ENCODE assay signal across 18 cellular contexts in genomic region chr4:54543088-54543795, GRCh38.
DNase-seq lines count a peak whose midpoint lies in the region; ATAC-seq and TF ChIP-seq lines count a peak whose summit lies in the region.
"Had no signal": no experiment of that assay in that cellular context is flagged by ENCODE, and none has a peak within 500 bp of the region (broad histone marks: within the 10 kb centered on the region; RNA-seq: fewer than 3 reads in every experiment).

No MANE protein-coding gene starts in this region.

- H3K9me3 ChIP-seq in vagina, result no peaks in the 10 kb centered on the region
- H3K9me3 ChIP-seq: adrenal gland, colonic mucosa had no signal

- peaks cover 24% of the 10 kb centered on the region for H3K4me1 ChIP-seq in vagina
- H3K4me1 ChIP-seq: colonic mucosa had no signal

- no peaks in the 10 kb centered on the region for H3K36me3 ChIP-seq in vagina
- H3K36me3 ChIP-seq: adrenal gland, colonic mucosa had no signal

- POLR2A ChIA-PET in AG04449 (lab: Yijun Ruan, JAX), result interaction anchor here (0.6 to 2.9 kb wide), 4 partner anchors 44 to 249 kb away, joined by 3 to 12 read pairs (median 4); no protein-coding TSS in a partner anchor
- POLR2A ChIA-PET in activated CD4-positive, alpha-beta memory T cell treated with anti-CD3 and anti-CD28 coated beads, Interleukin-2, amount 10 ng/mL, durations not matched to agents 7 days and 5 days (lab: Charles Lee), result interaction anchor here (1.5 kb wide), 1 partner anchor 16 kb away, joined by 3 read pairs; no protein-coding TSS in a partner anchor

- no peak for ATAC-seq in HG02970 (IDR thresholded peaks at IDR 0.05; ENCODE audit: low FRiP score, unreplicated experiment)
- ATAC-seq: naive thymus-derived CD8-positive, alpha-beta T cell had no signal

- DNase-seq in AG04449 (ENCODE audit: low read depth, low spot score) (peak; percentile 96), HFFc6 (peak; percentile 96), astrocyte of the hippocampus (ENCODE audit: low read depth, low spot score) (peak; percentile 83), iris pigment epithelial cell (ENCODE audit: low read depth) (peak; percentile 67), vagina (ENCODE audit: extremely low spot score in 2 of 2) (no peak), RPMI8226 (no peak)
- DNase-seq in activated CD4-positive, alpha-beta memory T cell treated with anti-CD3 and anti-CD28 coated beads, Interleukin-2, amount 10 ng/mL, durations not matched to agents 7 days and 5 days, result no peak
- DNase-seq: ACHN; activated CD4-positive, alpha-beta T cell treated with anti-CD3 and anti-CD28 coated beads, Interleukin-2, amount 50 U/mL, for 1 hour; activated T-cell treated with anti-CD3 and anti-CD28 coated beads, Interleukin-2, amount 50 U/mL, for 24 hours; adrenal gland; colonic mucosa; GF-D8; naive thymus-derived CD8-positive, alpha-beta T cell; Right ventricle myocardium superior; substantia nigra had no signal

- H3K27me3 ChIP-seq in vagina, result no peaks in the 10 kb centered on the region
- H3K27me3 ChIP-seq: adrenal gland, colonic mucosa had no signal

- CTCF ChIA-PET in AG04449 (lab: Yijun Ruan, JAX), result interaction anchor here (1.5 kb wide), 1 partner anchor 417 kb away, joined by 7 read pairs; no protein-coding TSS in a partner anchor
- CTCF ChIA-PET in activated CD4-positive, alpha-beta memory T cell treated with anti-CD3 and anti-CD28 coated beads, Interleukin-2, amount 10 ng/mL, durations not matched to agents 7 days and 5 days (lab: Charles Lee), result no interaction called here

- TF ChIP-seq POLR2A in vagina (IDR thresholded peaks at IDR 0.05), result no peak

- H3K4me3 Mint-ChIP-seq in HFFc6, result no peak overlapping the region
- H3K4me3 Mint-ChIP-seq in activated CD4-positive, alpha-beta memory T cell treated with anti-CD3 and anti-CD28 coated beads, Interleukin-2, amount 10 ng/mL, durations not matched to agents 7 days and 5 days, result no peak overlapping the region
- H3K4me3 Mint-ChIP-seq: activated T-cell treated with anti-CD3 and anti-CD28 coated beads, Interleukin-2, amount 50 U/mL, for 24 hours; naive thymus-derived CD8-positive, alpha-beta T cell; T-helper 2 cell treated with Interferon-gamma antibody and Interleukin-4, amounts not matched to agents 5 μg/mL and 100 μg/mL, for 36 hours had no signal

- peak overlapping the region; percentile 87; the same call in 1 of the 2 replicates for H3K27ac Mint-ChIP-seq in HFFc6
- no peak overlapping the region for H3K27ac Mint-ChIP-seq in activated CD4-positive, alpha-beta memory T cell treated with anti-CD3 and anti-CD28 coated beads, Interleukin-2, amount 10 ng/mL, durations not matched to agents 7 days and 5 days
- H3K27ac Mint-ChIP-seq: activated T-cell treated with anti-CD3 and anti-CD28 coated beads, Interleukin-2, amount 50 U/mL, for 24 hours; T-helper 2 cell treated with Interferon-gamma antibody and Interleukin-4, amounts not matched to agents 5 μg/mL and 100 μg/mL, for 36 hours had no signal

- intact Hi-C loops in vagina (cut with DNase I), result no loop called here

- H3K36me3 Mint-ChIP-seq in HFFc6 (ENCODE audit: low read depth), result no peaks in the 10 kb centered on the region
- H3K36me3 Mint-ChIP-seq in activated CD4-positive, alpha-beta memory T cell treated with anti-CD3 and anti-CD28 coated beads, Interleukin-2, amount 10 ng/mL, durations not matched to agents 7 days and 5 days (ENCODE audit: low read depth), result no peaks in the 10 kb centered on the region
- H3K36me3 Mint-ChIP-seq: naive thymus-derived CD8-positive, alpha-beta T cell had no signal

- H3K4me3 ChIP-seq in AG04449 (ENCODE audit: low read depth, low read length), result no peak overlapping the region
- H3K4me3 ChIP-seq in vagina, result no peak overlapping the region
- H3K4me3 ChIP-seq: adrenal gland, colonic mucosa had no signal

- no peaks in the 10 kb centered on the region for H3K9me3 Mint-ChIP-seq in HFFc6
- H3K9me3 Mint-ChIP-seq in activated CD4-positive, alpha-beta memory T cell treated with anti-CD3 and anti-CD28 coated beads, Interleukin-2, amount 10 ng/mL, durations not matched to agents 7 days and 5 days, result no peaks in the 10 kb centered on the region
- H3K9me3 Mint-ChIP-seq: activated T-cell treated with anti-CD3 and anti-CD28 coated beads, Interleukin-2, amount 50 U/mL, for 24 hours; naive thymus-derived CD8-positive, alpha-beta T cell; T-helper 2 cell treated with Interferon-gamma antibody and Interleukin-4, amounts not matched to agents 5 μg/mL and 100 μg/mL, for 36 hours had no signal

- TF ChIP-seq CTCF in AG04449 (IDR thresholded peaks at IDR 0.05; ENCODE audit: insufficient read depth, low read length, missing control alignments) (no peak), HFFc6 (IDR thresholded peaks at IDR 0.05) (no peak), vagina (IDR thresholded peaks at IDR 0.05) (no peak)

- H3K27me3 Mint-ChIP-seq in HFFc6 (ENCODE audit: insufficient read depth), result peaks cover 11% of the 10 kb centered on the region
- no peaks in the 10 kb centered on the region for H3K27me3 Mint-ChIP-seq in activated CD4-positive, alpha-beta memory T cell treated with anti-CD3 and anti-CD28 coated beads, Interleukin-2, amount 10 ng/mL, durations not matched to agents 7 days and 5 days

- peaks cover 55% of the 10 kb centered on the region for H3K4me1 Mint-ChIP-seq in HFFc6 (ENCODE audit: low read depth)
- H3K4me1 Mint-ChIP-seq in activated CD4-positive, alpha-beta memory T cell treated with anti-CD3 and anti-CD28 coated beads, Interleukin-2, amount 10 ng/mL, durations not matched to agents 7 days and 5 days, result peaks cover 2% of the 10 kb centered on the region

- no peak overlapping the region for H3K27ac ChIP-seq in vagina
- H3K27ac ChIP-seq: adrenal gland, colonic mucosa had no signal

Comparison
In these comparisons a context has a peak if more than half of its experiments do, and no peak if none do; other contexts are left out.
1. DNase-seq: peak in AG04449 (single experiment), HFFc6 (single experiment), astrocyte of the hippocampus (single experiment) and iris pigment epithelial cell (single experiment); none in vagina (0 of 2), RPMI8226 (single experiment) and activated CD4-positive, alpha-beta memory T cell treated with anti-CD3 and anti-CD28 coated beads, Interleukin-2, amount 10 ng/mL, durations not matched to agents 7 days and 5 days (single experiment).